ENCODE assay signal across 1 cellular context in the genomic region with DNA sequence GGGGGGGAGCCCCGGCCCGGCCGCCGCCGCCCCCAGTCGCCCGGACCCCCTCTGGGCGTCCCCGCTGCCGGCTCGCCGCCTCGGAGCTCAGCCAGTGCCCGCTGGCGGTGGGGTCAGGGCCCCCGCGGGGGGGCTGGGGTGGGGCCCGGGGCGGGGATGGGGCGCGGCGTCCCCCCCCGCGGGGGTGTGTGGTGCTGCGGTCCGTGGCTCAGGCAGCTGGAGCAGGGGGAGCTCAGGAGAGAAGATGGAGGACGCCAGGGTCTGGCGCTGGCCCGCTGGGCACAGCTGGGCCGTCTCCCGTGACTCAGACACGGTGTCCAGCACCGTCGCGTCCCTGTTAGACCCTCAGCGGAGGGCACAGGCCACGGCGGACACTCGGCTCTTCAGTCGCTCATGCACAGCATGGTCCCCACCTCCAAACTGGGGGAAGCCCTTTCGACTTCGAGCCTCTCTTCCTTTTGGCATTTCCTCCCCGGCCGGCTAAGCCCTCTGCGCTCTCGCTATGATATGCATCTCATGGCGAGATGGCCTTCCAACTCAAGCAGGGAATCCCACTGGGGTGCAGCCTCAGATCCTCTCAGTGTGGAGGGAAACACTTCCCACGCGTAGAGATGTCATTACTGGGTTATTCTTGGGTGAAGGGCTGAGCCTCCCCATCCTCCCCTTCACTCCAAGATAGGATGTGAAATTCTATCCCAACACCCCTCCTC.
TF ChIP-seq lines count a peak whose summit lies in the region.

No MANE protein-coding gene starts in this region.

TF ChIP-seq in K562, 482 proteins besides CTCF, POLR2A, EP300 and RAD21 (continued from another document and continues in another):
- TF ChIP-seq, protein P1, sequence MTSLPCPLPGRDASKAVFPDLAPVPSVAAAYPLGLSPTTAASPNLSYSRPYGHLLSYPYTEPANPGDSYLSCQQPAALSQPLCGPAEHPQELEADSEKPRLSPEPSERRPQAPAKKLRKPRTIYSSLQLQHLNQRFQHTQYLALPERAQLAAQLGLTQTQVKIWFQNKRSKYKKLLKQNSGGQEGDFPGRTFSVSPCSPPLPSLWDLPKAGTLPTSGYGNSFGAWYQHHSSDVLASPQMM (CRISPR knock-in tag; IDR thresholded peaks at IDR 0.05), result no peak
- TF ChIP-seq, protein P2, sequence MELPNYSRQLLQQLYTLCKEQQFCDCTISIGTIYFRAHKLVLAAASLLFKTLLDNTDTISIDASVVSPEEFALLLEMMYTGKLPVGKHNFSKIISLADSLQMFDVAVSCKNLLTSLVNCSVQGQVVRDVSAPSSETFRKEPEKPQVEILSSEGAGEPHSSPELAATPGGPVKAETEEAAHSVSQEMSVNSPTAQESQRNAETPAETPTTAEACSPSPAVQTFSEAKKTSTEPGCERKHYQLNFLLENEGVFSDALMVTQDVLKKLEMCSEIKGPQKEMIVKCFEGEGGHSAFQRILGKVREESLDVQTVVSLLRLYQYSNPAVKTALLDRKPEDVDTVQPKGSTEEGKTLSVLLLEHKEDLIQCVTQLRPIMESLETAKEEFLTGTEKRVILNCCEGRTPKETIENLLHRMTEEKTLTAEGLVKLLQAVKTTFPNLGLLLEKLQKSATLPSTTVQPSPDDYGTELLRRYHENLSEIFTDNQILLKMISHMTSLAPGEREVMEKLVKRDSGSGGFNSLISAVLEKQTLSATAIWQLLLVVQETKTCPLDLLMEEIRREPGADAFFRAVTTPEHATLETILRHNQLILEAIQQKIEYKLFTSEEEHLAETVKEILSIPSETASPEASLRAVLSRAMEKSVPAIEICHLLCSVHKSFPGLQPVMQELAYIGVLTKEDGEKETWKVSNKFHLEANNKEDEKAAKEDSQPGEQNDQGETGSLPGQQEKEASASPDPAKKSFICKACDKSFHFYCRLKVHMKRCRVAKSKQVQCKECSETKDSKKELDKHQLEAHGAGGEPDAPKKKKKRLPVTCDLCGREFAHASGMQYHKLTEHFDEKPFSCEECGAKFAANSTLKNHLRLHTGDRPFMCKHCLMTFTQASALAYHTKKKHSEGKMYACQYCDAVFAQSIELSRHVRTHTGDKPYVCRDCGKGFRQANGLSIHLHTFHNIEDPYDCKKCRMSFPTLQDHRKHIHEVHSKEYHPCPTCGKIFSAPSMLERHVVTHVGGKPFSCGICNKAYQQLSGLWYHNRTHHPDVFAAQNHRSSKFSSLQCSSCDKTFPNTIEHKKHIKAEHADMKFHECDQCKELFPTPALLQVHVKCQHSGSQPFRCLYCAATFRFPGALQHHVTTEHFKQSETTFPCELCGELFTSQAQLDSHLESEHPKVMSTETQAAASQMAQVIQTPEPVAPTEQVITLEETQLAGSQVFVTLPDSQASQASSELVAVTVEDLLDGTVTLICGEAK (IDR thresholded peaks at IDR 0.05), result no peak; the same call in 1 of the 2 replicates
- TF ChIP-seq, protein P2 (CRISPR knock-in tag; IDR thresholded peaks at IDR 0.05), result no peak
- TF ChIP-seq, protein P3, sequence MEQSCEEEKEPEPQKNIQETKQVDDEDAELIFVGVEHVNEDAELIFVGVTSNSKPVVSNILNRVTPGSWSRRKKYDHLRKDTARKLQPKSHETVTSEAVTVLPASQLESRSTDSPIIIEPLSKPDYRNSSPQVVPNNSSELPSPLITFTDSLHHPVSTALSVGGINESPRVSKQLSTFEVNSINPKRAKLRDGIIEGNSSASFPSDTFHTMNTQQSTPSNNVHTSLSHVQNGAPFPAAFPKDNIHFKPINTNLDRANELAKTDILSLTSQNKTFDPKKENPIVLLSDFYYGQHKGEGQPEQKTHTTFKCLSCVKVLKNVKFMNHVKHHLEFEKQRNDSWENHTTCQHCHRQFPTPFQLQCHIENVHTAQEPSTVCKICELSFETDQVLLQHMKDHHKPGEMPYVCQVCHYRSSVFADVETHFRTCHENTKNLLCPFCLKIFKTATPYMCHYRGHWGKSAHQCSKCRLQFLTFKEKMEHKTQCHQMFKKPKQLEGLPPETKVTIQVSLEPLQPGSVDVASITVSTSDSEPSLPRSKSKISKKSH (CRISPR knock-in tag; IDR thresholded peaks at IDR 0.05), result no peak
- TF ChIP-seq TSC22D4 (tag; IDR thresholded peaks at IDR 0.05) (no peak), SRSF9 (IDR thresholded peaks at IDR 0.05; ENCODE audit: borderline replicate concordance, low read depth, low read length) (no peak), MTA2 (IDR thresholded peaks at IDR 0.05; ENCODE audit: low read depth) (no peak), ZC3H8 (IDR thresholded peaks at IDR 0.05) (no peak), U2AF2 (optimal IDR thresholded peaks at IDR 0.05; ENCODE audit: low read depth, low read length) (no peak), GABPB1 (CRISPR knock-in tag; IDR thresholded peaks at IDR 0.05) (peak; percentile 72), ZNF134 (CRISPR knock-in tag; conservative IDR thresholded peaks at IDR 0.05) (no peak), ZNF3 (CRISPR knock-in tag; IDR thresholded peaks at IDR 0.05) (no peak), PTRF (tag; IDR thresholded peaks at IDR 0.05) (no peak), PTTG1 (tag; IDR thresholded peaks at IDR 0.05; ENCODE audit: low read depth) (no peak), NR1H2 (CRISPR knock-in tag; IDR thresholded peaks at IDR 0.05) (no peak), ZNF695 (CRISPR knock-in tag; IDR thresholded peaks at IDR 0.05) (no peak; the same call in 1 of the 2 replicates), ZNF121 (CRISPR knock-in tag; conservative IDR thresholded peaks at IDR 0.05) (no peak), CHD4 (IDR thresholded peaks at IDR 0.05; ENCODE audit: insufficient read depth, insufficient replicate concordance, low read depth, low read length, poor library complexity, severe bottlenecking) (no peak), NELFE (IDR thresholded peaks at IDR 0.05; ENCODE audit: insufficient read depth, insufficient read length) (no peak), PHF20 (IDR thresholded peaks at IDR 0.05; ENCODE audit: partially characterized antibody) (no peak), XRCC5 (IDR thresholded peaks at IDR 0.05; ENCODE audit: low read depth, low read length) (no peak), ZNF184 (CRISPR knock-in tag; IDR thresholded peaks at IDR 0.05) (no peak), NUFIP1 (IDR thresholded peaks at IDR 0.05; ENCODE audit: partially characterized antibody) (no peak), HMGN3 (IDR thresholded peaks at IDR 0.05; ENCODE audit: borderline replicate concordance, extremely low read depth, insufficient read length, low read depth, low read length) (peak; percentile 92), TEAD1 (CRISPR knock-in tag; IDR thresholded peaks at IDR 0.05) (peak in 1 of 2 experiments; percentile 46; a peak in 1 of 4 replicates), ZSCAN29 (IDR thresholded peaks at IDR 0.05) (no peak), MBD2 (IDR thresholded peaks at IDR 0.05; ENCODE audit: borderline replicate concordance, low read depth) (peak; percentile 58; the same call in 1 of the 2 replicates), ATF7 (IDR thresholded peaks at IDR 0.05) (peak; percentile 59), FOXM1 (IDR thresholded peaks at IDR 0.05; ENCODE audit: low read depth) (no peak), FOXM1 (CRISPR knock-in tag; IDR thresholded peaks at IDR 0.05; ENCODE audit: low read depth) (no peak)
- TF ChIP-seq, protein P4, sequence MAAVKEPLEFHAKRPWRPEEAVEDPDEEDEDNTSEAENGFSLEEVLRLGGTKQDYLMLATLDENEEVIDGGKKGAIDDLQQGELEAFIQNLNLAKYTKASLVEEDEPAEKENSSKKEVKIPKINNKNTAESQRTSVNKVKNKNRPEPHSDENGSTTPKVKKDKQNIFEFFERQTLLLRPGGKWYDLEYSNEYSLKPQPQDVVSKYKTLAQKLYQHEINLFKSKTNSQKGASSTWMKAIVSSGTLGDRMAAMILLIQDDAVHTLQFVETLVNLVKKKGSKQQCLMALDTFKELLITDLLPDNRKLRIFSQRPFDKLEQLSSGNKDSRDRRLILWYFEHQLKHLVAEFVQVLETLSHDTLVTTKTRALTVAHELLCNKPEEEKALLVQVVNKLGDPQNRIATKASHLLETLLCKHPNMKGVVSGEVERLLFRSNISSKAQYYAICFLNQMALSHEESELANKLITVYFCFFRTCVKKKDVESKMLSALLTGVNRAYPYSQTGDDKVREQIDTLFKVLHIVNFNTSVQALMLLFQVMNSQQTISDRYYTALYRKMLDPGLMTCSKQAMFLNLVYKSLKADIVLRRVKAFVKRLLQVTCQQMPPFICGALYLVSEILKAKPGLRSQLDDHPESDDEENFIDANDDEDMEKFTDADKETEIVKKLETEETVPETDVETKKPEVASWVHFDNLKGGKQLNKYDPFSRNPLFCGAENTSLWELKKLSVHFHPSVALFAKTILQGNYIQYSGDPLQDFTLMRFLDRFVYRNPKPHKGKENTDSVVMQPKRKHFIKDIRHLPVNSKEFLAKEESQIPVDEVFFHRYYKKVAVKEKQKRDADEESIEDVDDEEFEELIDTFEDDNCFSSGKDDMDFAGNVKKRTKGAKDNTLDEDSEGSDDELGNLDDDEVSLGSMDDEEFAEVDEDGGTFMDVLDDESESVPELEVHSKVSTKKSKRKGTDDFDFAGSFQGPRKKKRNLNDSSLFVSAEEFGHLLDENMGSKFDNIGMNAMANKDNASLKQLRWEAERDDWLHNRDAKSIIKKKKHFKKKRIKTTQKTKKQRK (IDR thresholded peaks at IDR 0.05; ENCODE audit: borderline replicate concordance, low read depth, low read length), result no peak
- TF ChIP-seq, protein P5, sequence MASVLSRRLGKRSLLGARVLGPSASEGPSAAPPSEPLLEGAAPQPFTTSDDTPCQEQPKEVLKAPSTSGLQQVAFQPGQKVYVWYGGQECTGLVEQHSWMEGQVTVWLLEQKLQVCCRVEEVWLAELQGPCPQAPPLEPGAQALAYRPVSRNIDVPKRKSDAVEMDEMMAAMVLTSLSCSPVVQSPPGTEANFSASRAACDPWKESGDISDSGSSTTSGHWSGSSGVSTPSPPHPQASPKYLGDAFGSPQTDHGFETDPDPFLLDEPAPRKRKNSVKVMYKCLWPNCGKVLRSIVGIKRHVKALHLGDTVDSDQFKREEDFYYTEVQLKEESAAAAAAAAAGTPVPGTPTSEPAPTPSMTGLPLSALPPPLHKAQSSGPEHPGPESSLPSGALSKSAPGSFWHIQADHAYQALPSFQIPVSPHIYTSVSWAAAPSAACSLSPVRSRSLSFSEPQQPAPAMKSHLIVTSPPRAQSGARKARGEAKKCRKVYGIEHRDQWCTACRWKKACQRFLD (CRISPR knock-in tag; IDR thresholded peaks at IDR 0.05), result no peak
- TF ChIP-seq, protein P6, sequence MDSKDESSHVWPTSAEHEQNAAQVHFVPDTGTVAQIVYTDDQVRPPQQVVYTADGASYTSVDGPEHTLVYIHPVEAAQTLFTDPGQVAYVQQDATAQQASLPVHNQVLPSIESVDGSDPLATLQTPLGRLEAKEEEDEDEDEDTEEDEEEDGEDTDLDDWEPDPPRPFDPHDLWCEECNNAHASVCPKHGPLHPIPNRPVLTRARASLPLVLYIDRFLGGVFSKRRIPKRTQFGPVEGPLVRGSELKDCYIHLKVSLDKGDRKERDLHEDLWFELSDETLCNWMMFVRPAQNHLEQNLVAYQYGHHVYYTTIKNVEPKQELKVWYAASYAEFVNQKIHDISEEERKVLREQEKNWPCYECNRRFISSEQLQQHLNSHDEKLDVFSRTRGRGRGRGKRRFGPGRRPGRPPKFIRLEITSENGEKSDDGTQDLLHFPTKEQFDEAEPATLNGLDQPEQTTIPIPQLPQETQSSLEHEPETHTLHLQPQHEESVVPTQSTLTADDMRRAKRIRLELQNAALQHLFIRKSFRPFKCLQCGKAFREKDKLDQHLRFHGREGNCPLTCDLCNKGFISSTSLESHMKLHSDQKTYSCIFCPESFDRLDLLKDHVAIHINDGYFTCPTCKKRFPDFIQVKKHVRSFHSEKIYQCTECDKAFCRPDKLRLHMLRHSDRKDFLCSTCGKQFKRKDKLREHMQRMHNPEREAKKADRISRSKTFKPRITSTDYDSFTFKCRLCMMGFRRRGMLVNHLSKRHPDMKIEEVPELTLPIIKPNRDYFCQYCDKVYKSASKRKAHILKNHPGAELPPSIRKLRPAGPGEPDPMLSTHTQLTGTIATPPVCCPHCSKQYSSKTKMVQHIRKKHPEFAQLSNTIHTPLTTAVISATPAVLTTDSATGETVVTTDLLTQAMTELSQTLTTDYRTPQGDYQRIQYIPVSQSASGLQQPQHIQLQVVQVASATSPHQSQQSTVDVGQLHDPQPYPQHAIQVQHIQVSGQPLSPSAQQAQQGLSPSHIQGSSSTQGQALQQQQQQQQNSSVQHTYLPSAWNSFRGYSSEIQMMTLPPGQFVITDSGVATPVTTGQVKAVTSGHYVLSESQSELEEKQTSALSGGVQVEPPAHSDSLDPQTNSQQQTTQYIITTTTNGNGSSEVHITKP (IDR thresholded peaks at IDR 0.05; ENCODE audit: partially characterized antibody), result peak; percentile 96
- TF ChIP-seq, protein P7, sequence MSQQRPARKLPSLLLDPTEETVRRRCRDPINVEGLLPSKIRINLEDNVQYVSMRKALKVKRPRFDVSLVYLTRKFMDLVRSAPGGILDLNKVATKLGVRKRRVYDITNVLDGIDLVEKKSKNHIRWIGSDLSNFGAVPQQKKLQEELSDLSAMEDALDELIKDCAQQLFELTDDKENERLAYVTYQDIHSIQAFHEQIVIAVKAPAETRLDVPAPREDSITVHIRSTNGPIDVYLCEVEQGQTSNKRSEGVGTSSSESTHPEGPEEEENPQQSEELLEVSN (IDR thresholded peaks at IDR 0.05; ENCODE audit: borderline replicate concordance in 1 of 2, extremely low read depth in 1 of 2, insufficient read depth in 1 of 2, insufficient read length in 1 of 2, low read depth in 1 of 2, low read length in 1 of 2, poor library complexity in 1 of 2, severe bottlenecking in 1 of 2), result peak; percentile 7 to 13
